ENCODE assay signal across 17 cellular contexts in genomic region chr17:73414171-73414955, GRCh38.
DNase-seq lines count a peak whose midpoint lies in the region; ATAC-seq and TF ChIP-seq lines count a peak whose summit lies in the region.
"Had no signal": no experiment of that assay in that cellular context is flagged by ENCODE, and none has a peak within 500 bp of the region (broad histone marks: within the 10 kb centered on the region; RNA-seq: fewer than 3 reads in every experiment).

No MANE protein-coding gene starts in this region.

- no peak overlapping the region for H3K23ac ChIP-seq in neuronal stem cell (ENCODE audit: low read depth, low read length, poor library complexity)

- H3K9me3 Mint-ChIP-seq in stimulated activated memory B cell treated with anti-CD40 and anti-IgM and Interleukin-4, amounts not matched to agents 10 μg/mL and 1 μg/mL and 100 μg/mL, for 72 hours: no peaks in the 10 kb centered on the region
- H3K9me3 Mint-ChIP-seq: CD14-positive monocyte; CD4-positive, alpha-beta memory T cell had no signal

- H3K4me2 ChIP-seq in neuronal stem cell (ENCODE audit: insufficient read depth, low read length, poor library complexity, severe bottlenecking): no peak overlapping the region
- H3K4me2 ChIP-seq: BLaER1 had no signal

- no peaks in the 10 kb centered on the region for H3K27me3 ChIP-seq in neuronal stem cell (ENCODE audit: control insufficient read depth in 3 of 3, insufficient read depth in 3 of 3, low read depth in 1 of 3, low read length in 3 of 3)
- H3K27me3 ChIP-seq: BLaER1 had no signal

- peak; percentile 12 for DNase-seq in left ventricle myocardium superior
- DNase-seq in left cardiac atrium: no peak
- no peak for DNase-seq in neuronal stem cell (ENCODE audit: low spot score)
- DNase-seq in coronary artery (ENCODE audit: low spot score): no peak
- no peak for DNase-seq in amygdala (lab: John Stamatoyannopoulos, UW)
- DNase-seq: 8988T; CD4-positive, alpha-beta memory T cell; DMS153; DMS79; GDM1; GOT3; H9; IMR-90 had no signal

- no peak for ATAC-seq in left ventricle myocardium superior
- ATAC-seq in left cardiac atrium: no peak
- peak; percentile 43 for ATAC-seq in stimulated activated memory B cell treated with anti-CD40 and anti-IgM and Interleukin-4, amounts not matched to agents 10 μg/mL and 1 μg/mL and 100 μg/mL, for 72 hours
- ATAC-seq in HG03108 (IDR thresholded peaks at IDR 0.05; ENCODE audit: unreplicated experiment): no peak

- intact Hi-C loops in left ventricle myocardium superior (cut with micrococcal nuclease): no loop called here
- intact Hi-C loops in left cardiac atrium (cut with DNase I): no loop called here

- no peaks in the 10 kb centered on the region for H3K27me3 Mint-ChIP-seq in stimulated activated memory B cell treated with anti-CD40 and anti-IgM and Interleukin-4, amounts not matched to agents 10 μg/mL and 1 μg/mL and 100 μg/mL, for 72 hours
- H3K27me3 Mint-ChIP-seq: CD4-positive, alpha-beta memory T cell had no signal

- peak overlapping the region; percentile 59 for H2BK5ac ChIP-seq in neuronal stem cell (ENCODE audit: low read length)

- H3K27ac ChIP-seq in neuronal stem cell (replicated peaks; ENCODE audit: low read length) (no peak overlapping the region), coronary artery (no peak overlapping the region)
- H3K27ac ChIP-seq: BLaER1 had no signal

- H4K91ac ChIP-seq in neuronal stem cell (ENCODE audit: low read depth, low read length, poor library complexity): no peak overlapping the region

- no peak overlapping the region for H3K4me3 Mint-ChIP-seq in stimulated activated memory B cell treated with anti-CD40 and anti-IgM and Interleukin-4, amounts not matched to agents 10 μg/mL and 1 μg/mL and 100 μg/mL, for 72 hours
- H3K4me3 Mint-ChIP-seq: CD14-positive monocyte; CD4-positive, alpha-beta memory T cell; H9 had no signal

- H3K27ac Mint-ChIP-seq in stimulated activated memory B cell treated with anti-CD40 and anti-IgM and Interleukin-4, amounts not matched to agents 10 μg/mL and 1 μg/mL and 100 μg/mL, for 72 hours: no peak overlapping the region
- H3K27ac Mint-ChIP-seq: CD14-positive monocyte; CD4-positive, alpha-beta memory T cell had no signal

- no CpG with 5 or more reads among the region's 20 CpGs for WGBS in neuronal stem cell (ENCODE audit: extremely low coverage in 2 of 2, insufficient read length in 2 of 2, insufficient replicate concordance in 1 of 2), 2 donors

- peaks cover 13 to 19% of the 10 kb centered on the region in 2 donors for H3K4me1 ChIP-seq in neuronal stem cell (ENCODE audit: control insufficient read depth in 2 of 2, insufficient read depth in 1 of 2, low read depth in 1 of 2, low read length in 2 of 2)
- H3K4me1 ChIP-seq: BLaER1 had no signal

- H4K8ac ChIP-seq in neuronal stem cell (ENCODE audit: low read depth, low read length): no peak overlapping the region

- no peaks in the 10 kb centered on the region for H3K4me1 Mint-ChIP-seq in stimulated activated memory B cell treated with anti-CD40 and anti-IgM and Interleukin-4, amounts not matched to agents 10 μg/mL and 1 μg/mL and 100 μg/mL, for 72 hours
- H3K4me1 Mint-ChIP-seq: CD4-positive, alpha-beta memory T cell; H9 had no signal

- H3K79me1 ChIP-seq in neuronal stem cell (ENCODE audit: low read depth, low read length): no peaks in the 10 kb centered on the region

- no peak overlapping the region for H2BK15ac ChIP-seq in neuronal stem cell (ENCODE audit: low read length)

- H3K9me3 ChIP-seq in neuronal stem cell (replicated peaks in 1 of 2; ENCODE audit: control insufficient read depth in 2 of 2, insufficient read depth in 1 of 2, low read depth in 1 of 2, low read length in 2 of 2): peaks cover 4 to 12% of the 10 kb centered on the region in 2 donors
- H3K9me3 ChIP-seq: BLaER1 had no signal

- no peak overlapping the region for H3K9ac ChIP-seq in neuronal stem cell (ENCODE audit: low read depth, low read length, poor library complexity)
- H3K9ac ChIP-seq: BLaER1 had no signal

- H2AFZ ChIP-seq in neuronal stem cell (ENCODE audit: low read length): no peak overlapping the region

- H3K36me3 ChIP-seq in neuronal stem cell (replicated peaks in 1 of 2; ENCODE audit: control insufficient read depth in 2 of 2, insufficient read depth in 2 of 2, low read length in 2 of 2): peaks cover 33 to 66% of the 10 kb centered on the region in 2 donors

- peak overlapping the region; percentile 15 for H3K14ac ChIP-seq in neuronal stem cell (ENCODE audit: low read length)

- H2BK120ac ChIP-seq in neuronal stem cell (ENCODE audit: low read depth, low read length): peak overlapping the region; percentile 25

- H3K4me3 ChIP-seq in neuronal stem cell (ENCODE audit: low read length in 2 of 2): no peak overlapping the region
- no peak overlapping the region for H3K4me3 ChIP-seq in coronary artery
- H3K4me3 ChIP-seq: BLaER1 had no signal

- no peak overlapping the region for H2AK5ac ChIP-seq in neuronal stem cell (ENCODE audit: low read depth, low read length)

- H2BK12ac ChIP-seq in neuronal stem cell (ENCODE audit: low read length): no peak overlapping the region

- peaks cover 43% of the 10 kb centered on the region for H3K36me3 Mint-ChIP-seq in stimulated activated memory B cell treated with anti-CD40 and anti-IgM and Interleukin-4, amounts not matched to agents 10 μg/mL and 1 μg/mL and 100 μg/mL, for 72 hours
- H3K36me3 Mint-ChIP-seq: CD14-positive monocyte; CD4-positive, alpha-beta memory T cell had no signal

- no peak overlapping the region for H3K18ac ChIP-seq in neuronal stem cell (ENCODE audit: low read length)

- H3K4ac ChIP-seq in neuronal stem cell (ENCODE audit: low read length): no peak overlapping the region

- no peak for TF ChIP-seq CTCF in coronary artery (IDR thresholded peaks at IDR 0.05)
